ENCODE assay signal across 10 cellular contexts in genomic region chr3:69500604-69501003, GRCh38.
A peak's percentile ranks its signal among the peaks of the same experiment; 100 is the strongest.
DNase-seq lines count a peak whose midpoint lies in the region; ATAC-seq and TF ChIP-seq lines count a peak whose summit lies in the region.
"Had no signal": no experiment of that assay in that cellular context is flagged by ENCODE, and none has a peak within 500 bp of the region (broad histone marks: within the 10 kb centered on the region; RNA-seq: fewer than 3 reads in every experiment).

No MANE protein-coding gene starts in this region.

- 77% methylated on average over 5 of the region's 5 CpGs for whole genome bisulfite sequencing in thymus

- H3K9me3 ChIP-seq in colonic mucosa (no peaks in the 10 kb centered on the region), left lung (no peaks in the 10 kb centered on the region), thymus (ENCODE audit: control insufficient read depth) (no peaks in the 10 kb centered on the region)

- no peaks in the 10 kb centered on the region for H3K27me3 ChIP-seq in colonic mucosa
- H3K27me3 ChIP-seq in left lung: no peaks in the 10 kb centered on the region
- no peaks in the 10 kb centered on the region for H3K27me3 ChIP-seq in thymus (ENCODE audit: control insufficient read depth, insufficient read depth)

- H3K9ac ChIP-seq in colonic mucosa (ENCODE audit: low read depth in 2 of 2, low read length in 2 of 2): no peak overlapping the region

- H3K4me1 ChIP-seq in colonic mucosa (no peaks in the 10 kb centered on the region), left lung (peaks cover 0 to 11% of the 10 kb centered on the region in 2 donors), thymus (ENCODE audit: control insufficient read depth, insufficient read depth, low read length) (no peaks in the 10 kb centered on the region)

- no peaks in the 10 kb centered on the region for H3K36me3 ChIP-seq in colonic mucosa
- no peaks in the 10 kb centered on the region for H3K36me3 ChIP-seq in left lung
- no peaks in the 10 kb centered on the region for H3K36me3 ChIP-seq in thymus (ENCODE audit: control insufficient read depth, insufficient read depth)

- DNase-seq in MV-4-11 (lab: John Stamatoyannopoulos, UW) (peak; percentile 63), colonic mucosa (peak; percentile 26), left lung (peak in 1 of 2 donors; percentile 70), NCI-H2029 (lab: John Stamatoyannopoulos, UW) (no peak), NCI-H82 (lab: John Stamatoyannopoulos, UW) (no peak)
- DNase-seq: activated CD4-positive, alpha-beta T cell treated with anti-CD3 and anti-CD28 coated beads, Interleukin-2, amount 50 U/mL, for 1 hour; CD4-positive, CD25-positive, alpha-beta regulatory T cell had no signal

- no peak overlapping the region for H3K4me3 ChIP-seq in colonic mucosa
- no peak overlapping the region for H3K4me3 ChIP-seq in left lung
- no peak overlapping the region for H3K4me3 ChIP-seq in thymus (ENCODE audit: low read length)
- H3K4me3 ChIP-seq: GM12878 had no signal

- intact Hi-C loops in colonic mucosa (cut with DNase I): no loop called here
- intact Hi-C loops in left lung (cut with DNase I): no loop called here

- ATAC-seq in left lung (peak; percentile 81), HG03025 (IDR thresholded peaks at IDR 0.05; ENCODE audit: low FRiP score, unreplicated experiment) (no peak)
- ATAC-seq: GM12878 had no signal

- TF ChIP-seq CTCF in colonic mucosa (IDR thresholded peaks at IDR 0.05) (no peak), left lung (IDR thresholded peaks at IDR 0.05) (no peak)

- H3K27ac ChIP-seq in colonic mucosa (no peak overlapping the region), left lung (peak overlapping the region; percentile 55 to 77), thymus (ENCODE audit: low read depth) (peak overlapping the region; percentile 42)

Comparison
In these comparisons a context has a peak if more than half of its experiments do, and no peak if none do; other contexts are left out.
1. DNase-seq: peak in MV-4-11 (single experiment) and colonic mucosa (single experiment); none in NCI-H2029 (single experiment) and NCI-H82 (single experiment).